Comparison of ENCODE assay signal across 8 cellular contexts in genomic region chr7:106659963-106660861, GRCh38. TPM values are rescaled to one million over a fixed set of nuclear protein-coding genes. Genes with fewer than 3 reads are reported as not detected.
DNase-seq lines count a peak whose midpoint lies in the region; ATAC-seq lines count a peak whose summit lies in the region.

No MANE protein-coding gene starts in this region.

- peak; percentile 59 for ATAC-seq in GM18870 (IDR thresholded peaks at IDR 0.05; ENCODE audit: unreplicated experiment)
- ATAC-seq in HG03108 (IDR thresholded peaks at IDR 0.05; ENCODE audit: unreplicated experiment): peak; percentile 62

- H3K9me3 Mint-ChIP-seq in activated CD4-positive, alpha-beta memory T cell treated with anti-CD3 and anti-CD28 coated beads for 36 hours: no peaks in the 10 kb centered on the region

- H3K4me1 Mint-ChIP-seq in activated CD4-positive, alpha-beta memory T cell treated with anti-CD3 and anti-CD28 coated beads for 36 hours (ENCODE audit: low read depth): peaks cover 28% of the 10 kb centered on the region

- peak overlapping the region; percentile 87 for H3K4me3 Mint-ChIP-seq in activated CD4-positive, alpha-beta memory T cell treated with anti-CD3 and anti-CD28 coated beads for 36 hours

- CTCF ChIA-PET in activated CD4-positive, alpha-beta memory T cell treated with anti-CD3 and anti-CD28 coated beads for 36 hours (lab: Charles Lee): interaction anchor here (0.7 to 10.0 kb wide), 34 partner anchors 10 to 548 kb away, joined by 3 to 268 read pairs (median 5); partner anchors contain the start of genes HBP1, PIK3CG and SYPL1

- POLR2A ChIA-PET in activated CD4-positive, alpha-beta memory T cell treated with anti-CD3 and anti-CD28 coated beads for 36 hours (lab: Charles Lee): interaction anchor here (0.7 to 2.3 kb wide), 3 partner anchors 14 to 76 kb away, joined by 3 to 21 read pairs (median 4); no protein-coding TSS in a partner anchor

- H3K27me3 Mint-ChIP-seq in activated CD4-positive, alpha-beta memory T cell treated with anti-CD3 and anti-CD28 coated beads for 36 hours: no peaks in the 10 kb centered on the region

- intact Hi-C loops in activated CD4-positive, alpha-beta memory T cell treated with anti-CD3 and anti-CD28 coated beads for 36 hours (cut with micrococcal nuclease): loop anchor here (1.0 to 5.0 kb wide), 8 partner anchors 63 to 509 kb away; partner anchors contain the start of genes HBP1 and PIK3CG

- peak; percentile 53 for DNase-seq in Ammon's horn (ENCODE audit: low spot score)
- DNase-seq in NCI-H460 (ENCODE audit: extremely low read depth, low read depth): peak; percentile 60
- peak; percentile 91 for DNase-seq in activated CD4-positive, alpha-beta memory T cell treated with anti-CD3 and anti-CD28 coated beads for 36 hours
- DNase-seq in effector CD4-positive, alpha-beta T cell: peak; percentile 50
- peak; percentile 42 for DNase-seq in medulla oblongata (ENCODE audit: extremely low spot score)
- DNase-seq in stimulated activated CD8-positive, alpha-beta memory T cell treated with anti-CD3 and anti-CD28 coated beads, Interleukin-12 subunit alpha, Interleukin-12 subunit beta, amount 100 ng/mL, for 4 hours (ENCODE audit: low read depth): peak; percentile 70

- no peaks in the 10 kb centered on the region for H3K36me3 Mint-ChIP-seq in activated CD4-positive, alpha-beta memory T cell treated with anti-CD3 and anti-CD28 coated beads for 36 hours

- H3K27ac Mint-ChIP-seq in activated CD4-positive, alpha-beta memory T cell treated with anti-CD3 and anti-CD28 coated beads for 36 hours: peak overlapping the region; percentile 83

RNA-seq across cellular contexts. Expression of gene CCDC71L, which starts 0.7 kb away (rescaled TPM):
- 8.3 and 11.1 TPM in 2 replicates for total RNA-seq in NCI-H460 (2014; rRNA removed; shearing (Covaris generic))
- 6.8 and 7.7 TPM in 2 replicates for polyA plus RNA-seq in NCI-H460 (2014; cell fraction: nucleus; rRNA removed)
- 10 to 100 TPM; 34.5 to 35.0 TPM for total RNA-seq in activated CD4-positive, alpha-beta memory T cell treated with anti-CD3 and anti-CD28 coated beads for 36 hours

Comparison
In these comparisons a context has a peak if more than half of its experiments do, and no peak if none do; other contexts are left out.
1. Peak in every context shown above with its lines: DNase-seq and ATAC-seq.